In genomic region chr12:56965997-56966642, GRCh38 we compare ENCODE assay signal across 1 cellular context.
TF ChIP-seq lines count a peak whose summit lies in the region.
"Not testable (repeated sequence)": the region's sequence is repeated elsewhere in the genome, so short reads cannot be mapped to it uniquely, and the experiment has no call there.

No MANE protein-coding gene starts in this region.

TF ChIP-seq in HepG2, 621 proteins besides CTCF, POLR2A, EP300 and RAD21:
- TF ChIP-seq FOXA3 (CRISPR knock-in tag; IDR thresholded peaks at IDR 0.05) (peak; percentile 35; the same call in 1 of the 2 replicates), ZNF281 (CRISPR knock-in tag; IDR thresholded peaks at IDR 0.05; ENCODE audit: borderline replicate concordance) (peak; percentile 83), FOXA1 (CRISPR knock-in tag; IDR thresholded peaks at IDR 0.05) (peak; percentile 61; the same call in 1 of the 2 replicates)
- TF ChIP-seq FOXA1 (IDR thresholded peaks at IDR 0.05): not testable (repeated sequence)
